In genomic region chr20:8435251-8436035, GRCh38 we compare ENCODE assay signal across 19 cellular contexts.
DNase-seq lines count a peak whose midpoint lies in the region; ATAC-seq, FAIRE-seq and TF ChIP-seq lines count a peak whose summit lies in the region.
"Had no signal": no experiment of that assay in that cellular context is flagged by ENCODE, and none has a peak within 500 bp of the region (broad histone marks: within the 10 kb centered on the region; RNA-seq: fewer than 3 reads in every experiment).

No MANE protein-coding gene starts in this region.

- H3K4me2 ChIP-seq in HepG2 (ENCODE audit: low read depth, low read length): no peak overlapping the region

- peak; percentile 23 for FAIRE-seq in GM19239 (lab: Jason Lieb, UNC)
- no peak for FAIRE-seq in HepG2 (lab: Jason Lieb, UNC)
- FAIRE-seq: H1, HTR-8/SVneo had no signal

- H3K79me2 ChIP-seq in HepG2 (ENCODE audit: insufficient read depth, low read length): no peaks in the 10 kb centered on the region

- H3K27ac ChIP-seq in HepG2 (ENCODE audit: extremely low read length, insufficient read depth, low read length): no peak overlapping the region
- H3K27ac ChIP-seq: RWPE1 had no signal

- TF ChIP-seq POLR2A in HepG2 (IDR thresholded peaks at IDR 0.05; ENCODE audit: insufficient read depth in 1 of 2, low read depth in 2 of 2, low read length in 2 of 2): no peak

- TF ChIP-seq EP300 in HepG2 (IDR thresholded peaks at IDR 0.05; ENCODE audit: low read depth in 2 of 2, low read length in 2 of 2) (no peak), HepG2 (CRISPR knock-in tag; IDR thresholded peaks at IDR 0.05; ENCODE audit: borderline replicate concordance) (no peak)

- BruUV-seq in HepG2 (replicated peaks; lab: Mats Ljungman, UMichigan): no TSS peak

- H4K20me1 ChIP-seq in HepG2 (ENCODE audit: insufficient read depth, low read length): no peaks in the 10 kb centered on the region

- H3K4me3 ChIP-seq in HepG2 (replicated peaks in 1 of 3; ENCODE audit: insufficient read depth in 1 of 3, low read depth in 2 of 3, low read length in 3 of 3): no peak overlapping the region

- no peak overlapping the region for H3K9ac ChIP-seq in HepG2 (ENCODE audit: insufficient read depth, low read depth, low read length)

- no peak overlapping the region for H2AFZ ChIP-seq in HepG2 (ENCODE audit: low read length)

- TF ChIP-seq RAD21 in HepG2 (CRISPR knock-in tag; IDR thresholded peaks at IDR 0.05): no peak

- TF ChIP-seq CTCF in HepG2 (CRISPR knock-in tag; IDR thresholded peaks at IDR 0.05): no peak

- ATAC-seq in SK-N-SH treated with all-trans-retinoic acid at 6 μM for 48 hours (peak; percentile 24), HepG2 (no peak), HG02970 (IDR thresholded peaks at IDR 0.05; ENCODE audit: low FRiP score, unreplicated experiment) (no peak)

- POLR2A ChIA-PET in HepG2 (lab: Yijun Ruan, JAX) (no interaction called here), HEK293T (lab: Yijun Ruan, JAX) (no interaction called here)

- no peaks in the 10 kb centered on the region for H3K9me3 ChIP-seq in HepG2 (ENCODE audit: low read length)

- peaks cover 7% of the 10 kb centered on the region for H3K4me1 ChIP-seq in HepG2 (ENCODE audit: insufficient read depth, low read length)

- DNase-seq in GM19239 (ENCODE audit: insufficient read length, low spot score) (no peak), NCI-H69 (lab: John Stamatoyannopoulos, UW) (peak; percentile 31), HepG2 (ENCODE audit: low spot score) (no peak), GDM1 (lab: John Stamatoyannopoulos, UW) (no peak), NCI-H1105 treated with DMSO at 0.1 percent for 48 hours (lab: John Stamatoyannopoulos, UW) (no peak), HEK293T (ENCODE audit: extremely low spot score) (no peak)
- DNase-seq: CD4-positive, alpha-beta T cell; DMS79 treated with DMSO at 0.1 percent for 48 hours; HFFc6; NCI-H1930; NCI-H2171; NCI-H446 treated with DMSO at 0.1 percent for 48 hours; NCI-H774; T-helper 1 cell had no signal

- intact Hi-C loops in HepG2 (cut with micrococcal nuclease; ENCODE audit: unreplicated experiment): no loop called here

- H3K36me3 ChIP-seq in HepG2 (replicated peaks in 1 of 2; ENCODE audit: control insufficient read depth in 1 of 2, insufficient read depth in 2 of 2, low read length in 2 of 2): no peaks in the 10 kb centered on the region; a peak in 1 of 5 replicates

- WGBS in HepG2 (ENCODE audit: low lambda C conversion rate): 97% methylated on average over 6 of the region's 6 CpGs

- in situ Hi-C loops in HepG2 (cut with HindIII; ENCODE audit: extremely low pct_ligation_motif_present, low pct_unique_long_range_greater_than_20kb): no loop called here

- CTCF ChIA-PET in HepG2 (lab: Yijun Ruan, JAX; ENCODE audit: low intra/inter-chr PET ratio, low total read pairs) (no interaction called here), HEK293T (lab: Yijun Ruan, JAX) (interaction anchor here (0.9 kb wide), 1 partner anchor 23 kb away, joined by 3 read pairs; no protein-coding TSS in a partner anchor)

- H3K27me3 ChIP-seq in HepG2 (ENCODE audit: control insufficient read depth in 1 of 2, insufficient read depth in 2 of 2, low read length in 2 of 2): no peaks in the 10 kb centered on the region

TF ChIP-seq in SK-N-SH treated with all-trans-retinoic acid at 6 μM for 48 hours, 23 proteins besides CTCF, POLR2A, EP300 and RAD21 (continues in another document):
- TF ChIP-seq ZC3H10 (CRISPR knock-in tag; IDR thresholded peaks at IDR 0.05): peak; percentile 62; the same call in 1 of the 2 replicates
- TF ChIP-seq BACH2 (CRISPR knock-in tag; IDR thresholded peaks at IDR 0.05; ENCODE audit: borderline replicate concordance): no peak
- TF ChIP-seq TOX (CRISPR knock-in tag; IDR thresholded peaks at IDR 0.05; ENCODE audit: borderline replicate concordance): peak; percentile 62; the same call in 1 of the 2 replicates
- no peak for TF ChIP-seq ZNF8 (CRISPR knock-in tag; IDR thresholded peaks at IDR 0.05)
- TF ChIP-seq CSDC2 (CRISPR knock-in tag; IDR thresholded peaks at IDR 0.05): no peak
- no peak for TF ChIP-seq OSR1 (CRISPR knock-in tag; IDR thresholded peaks at IDR 0.05)
- no peak for TF ChIP-seq CREB5 (CRISPR knock-in tag; IDR thresholded peaks at IDR 0.05; ENCODE audit: low read depth)
- TF ChIP-seq PPARA (CRISPR knock-in tag; IDR thresholded peaks at IDR 0.05; ENCODE audit: borderline replicate concordance): no peak
- no peak for TF ChIP-seq ISL1 (CRISPR knock-in tag; IDR thresholded peaks at IDR 0.05)
- no peak for TF ChIP-seq ZFP3 (CRISPR knock-in tag; IDR thresholded peaks at IDR 0.05)
- no peak for TF ChIP-seq SNAI2 (CRISPR knock-in tag; IDR thresholded peaks at IDR 0.05)
- TF ChIP-seq ESRRG (CRISPR knock-in tag; IDR thresholded peaks at IDR 0.05): no peak
- TF ChIP-seq ZFP30 (CRISPR knock-in tag; IDR thresholded peaks at IDR 0.05): no peak

TF ChIP-seq in HepG2, 621 proteins besides CTCF, POLR2A, EP300 and RAD21:
- TF ChIP-seq, protein P1, sequence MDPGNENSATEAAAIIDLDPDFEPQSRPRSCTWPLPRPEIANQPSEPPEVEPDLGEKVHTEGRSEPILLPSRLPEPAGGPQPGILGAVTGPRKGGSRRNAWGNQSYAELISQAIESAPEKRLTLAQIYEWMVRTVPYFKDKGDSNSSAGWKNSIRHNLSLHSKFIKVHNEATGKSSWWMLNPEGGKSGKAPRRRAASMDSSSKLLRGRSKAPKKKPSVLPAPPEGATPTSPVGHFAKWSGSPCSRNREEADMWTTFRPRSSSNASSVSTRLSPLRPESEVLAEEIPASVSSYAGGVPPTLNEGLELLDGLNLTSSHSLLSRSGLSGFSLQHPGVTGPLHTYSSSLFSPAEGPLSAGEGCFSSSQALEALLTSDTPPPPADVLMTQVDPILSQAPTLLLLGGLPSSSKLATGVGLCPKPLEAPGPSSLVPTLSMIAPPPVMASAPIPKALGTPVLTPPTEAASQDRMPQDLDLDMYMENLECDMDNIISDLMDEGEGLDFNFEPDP (CRISPR knock-in tag; conservative IDR thresholded peaks at IDR 0.05): 0 out of 2 replicates have a peak, but pooled peaks have one; percentile 68
- no peak for TF ChIP-seq ATRX (CRISPR knock-in tag; IDR thresholded peaks at IDR 0.05; ENCODE audit: borderline replicate concordance)

TF ChIP-seq in HEK293T, 16 proteins besides CTCF, POLR2A, EP300 and RAD21:
- TF ChIP-seq SUZ12 (IDR thresholded peaks at IDR 0.05) (no peak), FOXK2 (IDR thresholded peaks at IDR 0.05) (no peak), L3MBTL2 (conservative IDR thresholded peaks at IDR 0.05) (no peak), NFRKB (IDR thresholded peaks at IDR 0.05) (no peak), ZNF384 (IDR thresholded peaks at IDR 0.05) (no peak)
